12 cellular contexts compared by ENCODE assay signal in genomic region chr2:27083410-27084296, GRCh38. TPM values are rescaled to one million over a fixed set of nuclear protein-coding genes. Genes with fewer than 3 reads are reported as not detected.
DNase-seq lines count a peak whose midpoint lies in the region; ATAC-seq and TF ChIP-seq lines count a peak whose summit lies in the region.
"Had no signal": no experiment of that assay in that cellular context is flagged by ENCODE, and none has a peak within 500 bp of the region (broad histone marks: within the 10 kb centered on the region; RNA-seq: fewer than 3 reads in every experiment).

No MANE protein-coding gene starts in this region.

- POLR2A ChIA-PET in T-cell (lab: Charles Lee): interaction anchor here in 1 of 2 donors (0.5 kb wide), 1 partner anchor 107 kb away, joined by 3 read pairs; no protein-coding TSS in a partner anchor

- intact Hi-C loops in Calu3 (cut with micrococcal nuclease; ENCODE audit: unreplicated experiment): no loop called here

- H3K9me3 Mint-ChIP-seq in T-cell (no peaks in the 10 kb centered on the region), nephron (no peaks in the 10 kb centered on the region), Calu3 (ENCODE audit: low read depth, unreplicated experiment) (no peaks in the 10 kb centered on the region)

- peaks cover 33 to 37% (median 35%) of the 10 kb centered on the region in 3 donors for H3K4me1 Mint-ChIP-seq in T-cell
- H3K4me1 Mint-ChIP-seq in nephron: peaks cover 55% of the 10 kb centered on the region
- peaks cover 20% of the 10 kb centered on the region for H3K4me1 Mint-ChIP-seq in Calu3 (ENCODE audit: low read depth, unreplicated experiment)

- H3K27me3 Mint-ChIP-seq in T-cell (no peaks in the 10 kb centered on the region), nephron (ENCODE audit: low read depth) (peaks cover 14% of the 10 kb centered on the region), Calu3 (ENCODE audit: unreplicated experiment) (peaks cover 5% of the 10 kb centered on the region)

- TF ChIP-seq CTCF in nephron (IDR thresholded peaks at IDR 0.05; ENCODE audit: unreplicated experiment in 3 of 3) (no peak), Calu3 (IDR thresholded peaks at IDR 0.05; ENCODE audit: unreplicated experiment) (no peak)

- no TSS peak for BruUV-seq in Calu3 (replicated peaks; lab: Mats Ljungman, UMichigan)

- H3K36me3 Mint-ChIP-seq in T-cell: no peaks in the 10 kb centered on the region
- H3K36me3 Mint-ChIP-seq in nephron (ENCODE audit: low read depth): peaks cover 7% of the 10 kb centered on the region
- peaks cover 25% of the 10 kb centered on the region for H3K36me3 Mint-ChIP-seq in Calu3 (ENCODE audit: insufficient read depth, unreplicated experiment)

- peak; percentile 58 for DNase-seq in HuH-7 (ENCODE audit: low spot score)
- no peak for DNase-seq in T-cell
- DNase-seq in D341Med (ENCODE audit: low spot score): no peak
- no peak for DNase-seq in Calu3
- no peak for DNase-seq in NCI-H1436 treated with DMSO at 0.1 percent for 48 hours (lab: John Stamatoyannopoulos, UW)
- DNase-seq: activated T-cell treated with anti-CD3 and anti-CD28 coated beads, Interleukin-2, amount 50 U/mL, for 1 hour; effector CD4-positive, alpha-beta T cell; kidney glomerular epithelial cell; NCI-H187 treated with DMSO at 0.1 percent for 48 hours; NK-92 treated with Interleukin-12 subunit alpha and Interleukin-12 subunit beta, amount 100 ng/mL, for 24 hours had no signal

- ATAC-seq in T-cell (replicated peaks in 1 of 4): no peak
- ATAC-seq: sciatic nerve had no signal

- H3K4me3 Mint-ChIP-seq in T-cell: peak overlapping the region in 2 of 3 donors; percentile 28 to 41
- peak overlapping the region; percentile 39 to 61 (median 56) for H3K4me3 Mint-ChIP-seq in nephron
- H3K4me3 Mint-ChIP-seq in Calu3 (ENCODE audit: low read depth, unreplicated experiment): no peak overlapping the region

- H3K27ac Mint-ChIP-seq in T-cell (peak overlapping the region in 1 of 2 donors; percentile 48), nephron (peak overlapping the region in 2 of 3 experiments; percentile 5 to 27), Calu3 (ENCODE audit: unreplicated experiment) (no peak overlapping the region)

- CTCF ChIA-PET in T-cell (lab: Charles Lee): no interaction called here
- CTCF ChIA-PET in Calu3 (lab: Charles Lee): interaction anchor here (0.6 to 1.4 kb wide), 2 partner anchors 14 to 210 kb away, joined by 4 read pairs; no protein-coding TSS in a partner anchor

RNA-seq across cellular contexts. Expression of gene KHK, which starts 2.9 kb away (rescaled TPM):
- total RNA-seq in T-cell (1 to 10 TPM; 3.7 to 9.1 (median 6.7) TPM), Calu3 (2022) (2.0 and 4.2 TPM in 2 replicates)

RNA-seq across cellular contexts. Expression of gene EMILIN1, which starts 5.2 kb away (rescaled TPM):
- total RNA-seq in T-cell (1 to 10 TPM in 1 of 5 donors, under 1 TPM in 4; 0.28 to 1.1 (median 0.85) TPM), Calu3 (2022) (0.12 and 0.19 TPM in 2 replicates)

RNA-seq across cellular contexts. Expression of gene OST4, which starts 12.2 kb away (rescaled TPM):
- total RNA-seq in T-cell (100 to 1,000 TPM; 217 to 292 (median 236) TPM), Calu3 (2022) (163 and 172 TPM in 2 replicates)

RNA-seq across cellular contexts. Expression of gene AGBL5, which starts 32.2 kb away (rescaled TPM):
- total RNA-seq in T-cell: 10 to 100 TPM in 3 of 5 donors, 1 to 10 TPM in 2; 9.5 to 13.3 (median 11.2) TPM
- 20.2 and 25.2 TPM in 2 replicates for total RNA-seq in Calu3 (2022)

RNA-seq across cellular contexts. Expression of gene CGREF1, which starts 35.3 kb away (rescaled TPM):
- total RNA-seq in T-cell: 1 to 10 TPM in 1 of 5 donors, under 1 TPM in 3, not detected in 1; 0.21 to 1.1 (median 0.34) TPM
- total RNA-seq in Calu3 (2022): 3.7 and 9.3 TPM in 2 replicates
